1 cellular context compared by ENCODE assay signal in the genomic region with DNA sequence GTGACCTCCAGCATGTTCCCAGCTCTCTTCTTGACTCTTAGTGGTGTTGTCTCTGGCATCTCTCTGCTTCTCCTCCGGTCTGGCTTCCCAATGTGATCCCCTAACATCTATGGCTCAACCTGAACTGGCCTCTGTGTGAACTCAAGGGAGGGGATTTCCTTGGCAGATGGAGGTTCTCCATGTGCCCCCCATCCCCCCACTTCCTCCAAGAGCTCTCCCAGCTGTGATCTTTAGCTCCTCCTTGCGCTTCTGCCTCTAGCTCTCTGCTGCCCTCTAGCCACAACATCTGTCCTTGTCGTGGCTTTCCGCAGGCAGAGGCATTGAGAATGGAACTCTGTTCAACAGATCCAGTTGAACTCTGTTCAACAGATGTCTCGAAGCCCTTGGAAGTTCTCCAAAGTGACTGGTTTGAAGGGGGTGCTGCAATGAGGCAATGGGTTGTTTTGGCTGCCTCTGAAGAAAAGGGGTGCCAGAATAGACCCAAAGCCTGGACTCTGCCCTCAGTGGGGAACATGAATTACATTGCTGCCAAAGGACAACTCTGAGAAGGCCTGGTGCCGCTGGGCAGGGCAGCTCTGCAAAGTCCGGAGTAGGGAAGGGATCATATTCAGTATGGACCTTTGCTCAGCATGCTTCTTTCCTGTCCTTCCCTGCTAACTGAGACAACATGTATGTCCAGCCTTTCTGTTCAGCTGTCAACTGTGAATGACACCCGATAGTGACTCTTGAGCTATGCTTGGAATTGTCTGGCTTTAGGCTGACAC.
TF ChIP-seq lines count a peak whose summit lies in the region.

No MANE protein-coding gene starts in this region.

TF ChIP-seq in HepG2, 621 proteins besides CTCF, POLR2A, EP300 and RAD21 (continued from another document):
- TF ChIP-seq, protein P1, sequence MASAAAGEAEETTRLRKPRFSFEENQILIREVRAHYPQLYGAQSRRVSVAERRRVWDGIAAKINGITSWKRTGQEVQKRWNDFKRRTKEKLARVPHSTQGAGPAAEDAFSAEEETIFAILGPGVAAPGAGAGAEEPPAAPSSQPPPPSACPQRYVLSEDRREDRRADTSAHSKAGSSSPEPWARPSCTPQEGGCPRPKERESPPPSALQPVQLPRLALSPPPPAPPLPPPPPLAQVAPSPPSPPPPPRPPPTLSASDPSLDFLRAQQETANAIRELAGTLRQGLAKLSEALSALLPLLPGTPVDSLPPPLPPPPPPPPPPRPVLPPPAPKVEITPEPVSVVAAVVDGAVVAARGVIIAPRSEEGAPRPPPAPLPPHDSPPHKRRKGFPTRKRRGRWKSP (CRISPR knock-in tag; IDR thresholded peaks at IDR 0.05) = no peak
- TF ChIP-seq MZF1 (CRISPR knock-in tag; IDR thresholded peaks at IDR 0.05; ENCODE audit: borderline replicate concordance) (no peak), ZNF768 (CRISPR knock-in tag; IDR thresholded peaks at IDR 0.05) (no peak), ZNF496 (CRISPR knock-in tag; IDR thresholded peaks at IDR 0.05; ENCODE audit: insufficient replicate concordance) (no peak), SNRNP70 (IDR thresholded peaks at IDR 0.05; ENCODE audit: low read depth, low read length) (no peak), HMG20B (CRISPR knock-in tag; conservative IDR thresholded peaks at IDR 0.05) (0 out of 2 replicates have a peak, but pooled peaks have one; percentile 45), ZNF292 (CRISPR knock-in tag; IDR thresholded peaks at IDR 0.05; ENCODE audit: borderline replicate concordance, low read depth) (no peak; the same call in 1 of the 2 replicates), ZNF343 (CRISPR knock-in tag; IDR thresholded peaks at IDR 0.05) (no peak), MED13 (CRISPR knock-in tag; IDR thresholded peaks at IDR 0.05) (no peak), ZNF776 (CRISPR knock-in tag; IDR thresholded peaks at IDR 0.05) (no peak), ZNF777 (CRISPR knock-in tag; IDR thresholded peaks at IDR 0.05) (0 out of 2 replicates have a peak, but pooled peaks have one; percentile 38), TCF7L2 (IDR thresholded peaks at IDR 0.05; ENCODE audit: low read depth, low read length) (no peak), TCF12 (IDR thresholded peaks at IDR 0.05) (no peak), TCF12 (CRISPR knock-in tag; IDR thresholded peaks at IDR 0.05) (no peak), ZNF350 (CRISPR knock-in tag; IDR thresholded peaks at IDR 0.05; ENCODE audit: borderline replicate concordance, low read depth) (peak; percentile 68; the same call in 1 of the 2 replicates), ZNF484 (CRISPR knock-in tag; IDR thresholded peaks at IDR 0.05; ENCODE audit: borderline replicate concordance, low read depth) (no peak), CBX2 (IDR thresholded peaks at IDR 0.05; ENCODE audit: low read depth, low read length) (no peak), CBX2 (CRISPR knock-in tag; IDR thresholded peaks at IDR 0.05; ENCODE audit: low read depth) (no peak), TAF1 (CRISPR knock-in tag; IDR thresholded peaks at IDR 0.05) (0 out of 2 replicates have a peak, but pooled peaks have one; percentile 33), ZNF124 (CRISPR knock-in tag; IDR thresholded peaks at IDR 0.05) (no peak), TBL1XR1 (IDR thresholded peaks at IDR 0.05; ENCODE audit: borderline replicate concordance, low read length, partially characterized antibody) (no peak), ERF (CRISPR knock-in tag; IDR thresholded peaks at IDR 0.05) (peak; percentile 81)
- TF ChIP-seq, protein P2, sequence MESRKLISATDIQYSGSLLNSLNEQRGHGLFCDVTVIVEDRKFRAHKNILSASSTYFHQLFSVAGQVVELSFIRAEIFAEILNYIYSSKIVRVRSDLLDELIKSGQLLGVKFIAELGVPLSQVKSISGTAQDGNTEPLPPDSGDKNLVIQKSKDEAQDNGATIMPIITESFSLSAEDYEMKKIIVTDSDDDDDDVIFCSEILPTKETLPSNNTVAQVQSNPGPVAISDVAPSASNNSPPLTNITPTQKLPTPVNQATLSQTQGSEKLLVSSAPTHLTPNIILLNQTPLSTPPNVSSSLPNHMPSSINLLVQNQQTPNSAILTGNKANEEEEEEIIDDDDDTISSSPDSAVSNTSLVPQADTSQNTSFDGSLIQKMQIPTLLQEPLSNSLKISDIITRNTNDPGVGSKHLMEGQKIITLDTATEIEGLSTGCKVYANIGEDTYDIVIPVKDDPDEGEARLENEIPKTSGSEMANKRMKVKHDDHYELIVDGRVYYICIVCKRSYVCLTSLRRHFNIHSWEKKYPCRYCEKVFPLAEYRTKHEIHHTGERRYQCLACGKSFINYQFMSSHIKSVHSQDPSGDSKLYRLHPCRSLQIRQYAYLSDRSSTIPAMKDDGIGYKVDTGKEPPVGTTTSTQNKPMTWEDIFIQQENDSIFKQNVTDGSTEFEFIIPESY (CRISPR knock-in tag; IDR thresholded peaks at IDR 0.05) = no peak; the same call in 1 of the 2 replicates
- TF ChIP-seq, protein P3, sequence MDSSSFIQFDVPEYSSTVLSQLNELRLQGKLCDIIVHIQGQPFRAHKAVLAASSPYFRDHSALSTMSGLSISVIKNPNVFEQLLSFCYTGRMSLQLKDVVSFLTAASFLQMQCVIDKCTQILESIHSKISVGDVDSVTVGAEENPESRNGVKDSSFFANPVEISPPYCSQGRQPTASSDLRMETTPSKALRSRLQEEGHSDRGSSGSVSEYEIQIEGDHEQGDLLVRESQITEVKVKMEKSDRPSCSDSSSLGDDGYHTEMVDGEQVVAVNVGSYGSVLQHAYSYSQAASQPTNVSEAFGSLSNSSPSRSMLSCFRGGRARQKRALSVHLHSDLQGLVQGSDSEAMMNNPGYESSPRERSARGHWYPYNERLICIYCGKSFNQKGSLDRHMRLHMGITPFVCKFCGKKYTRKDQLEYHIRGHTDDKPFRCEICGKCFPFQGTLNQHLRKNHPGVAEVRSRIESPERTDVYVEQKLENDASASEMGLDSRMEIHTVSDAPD (CRISPR knock-in tag; IDR thresholded peaks at IDR 0.05) = no peak
- TF ChIP-seq, protein P4, sequence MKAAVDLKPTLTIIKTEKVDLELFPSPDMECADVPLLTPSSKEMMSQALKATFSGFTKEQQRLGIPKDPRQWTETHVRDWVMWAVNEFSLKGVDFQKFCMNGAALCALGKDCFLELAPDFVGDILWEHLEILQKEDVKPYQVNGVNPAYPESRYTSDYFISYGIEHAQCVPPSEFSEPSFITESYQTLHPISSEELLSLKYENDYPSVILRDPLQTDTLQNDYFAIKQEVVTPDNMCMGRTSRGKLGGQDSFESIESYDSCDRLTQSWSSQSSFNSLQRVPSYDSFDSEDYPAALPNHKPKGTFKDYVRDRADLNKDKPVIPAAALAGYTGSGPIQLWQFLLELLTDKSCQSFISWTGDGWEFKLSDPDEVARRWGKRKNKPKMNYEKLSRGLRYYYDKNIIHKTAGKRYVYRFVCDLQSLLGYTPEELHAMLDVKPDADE (CRISPR knock-in tag; IDR thresholded peaks at IDR 0.05) = no peak
- TF ChIP-seq, protein P5, sequence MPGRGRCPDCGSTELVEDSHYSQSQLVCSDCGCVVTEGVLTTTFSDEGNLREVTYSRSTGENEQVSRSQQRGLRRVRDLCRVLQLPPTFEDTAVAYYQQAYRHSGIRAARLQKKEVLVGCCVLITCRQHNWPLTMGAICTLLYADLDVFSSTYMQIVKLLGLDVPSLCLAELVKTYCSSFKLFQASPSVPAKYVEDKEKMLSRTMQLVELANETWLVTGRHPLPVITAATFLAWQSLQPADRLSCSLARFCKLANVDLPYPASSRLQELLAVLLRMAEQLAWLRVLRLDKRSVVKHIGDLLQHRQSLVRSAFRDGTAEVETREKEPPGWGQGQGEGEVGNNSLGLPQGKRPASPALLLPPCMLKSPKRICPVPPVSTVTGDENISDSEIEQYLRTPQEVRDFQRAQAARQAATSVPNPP (CRISPR knock-in tag; IDR thresholded peaks at IDR 0.05) = no peak
- TF ChIP-seq, protein P6, sequence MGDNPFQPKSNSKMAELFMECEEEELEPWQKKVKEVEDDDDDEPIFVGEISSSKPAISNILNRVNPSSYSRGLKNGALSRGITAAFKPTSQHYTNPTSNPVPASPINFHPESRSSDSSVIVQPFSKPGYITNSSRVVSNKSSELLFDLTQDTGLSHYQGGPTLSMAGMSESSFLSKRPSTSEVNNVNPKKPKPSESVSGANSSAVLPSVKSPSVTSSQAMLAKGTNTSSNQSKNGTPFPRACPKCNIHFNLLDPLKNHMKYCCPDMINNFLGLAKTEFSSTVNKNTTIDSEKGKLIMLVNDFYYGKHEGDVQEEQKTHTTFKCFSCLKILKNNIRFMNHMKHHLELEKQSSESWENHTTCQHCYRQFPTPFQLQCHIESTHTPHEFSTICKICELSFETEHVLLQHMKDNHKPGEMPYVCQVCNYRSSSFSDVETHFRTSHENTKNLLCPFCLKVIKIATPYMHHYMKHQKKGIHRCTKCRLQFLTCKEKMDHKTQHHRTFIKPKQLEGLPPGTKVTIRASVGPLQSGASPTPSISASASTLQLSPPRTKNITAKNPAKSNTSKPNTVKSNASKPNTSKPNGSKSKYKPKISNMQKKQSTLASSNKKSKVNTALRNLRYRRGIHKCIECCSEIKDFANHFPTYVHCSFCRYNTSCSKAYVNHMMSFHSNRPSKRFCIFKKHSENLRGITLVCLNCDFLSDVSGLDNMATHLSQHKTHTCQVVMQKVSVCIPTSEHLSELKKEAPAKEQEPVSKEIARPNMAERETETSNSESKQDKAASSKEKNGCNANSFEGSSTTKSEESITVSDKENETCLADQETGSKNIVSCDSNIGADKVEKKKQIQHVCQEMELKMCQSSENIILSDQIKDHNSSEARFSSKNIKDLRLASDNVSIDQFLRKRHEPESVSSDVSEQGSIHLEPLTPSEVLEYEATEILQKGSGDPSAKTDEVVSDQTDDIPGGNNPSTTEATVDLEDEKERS (CRISPR knock-in tag; IDR thresholded peaks at IDR 0.05) = no peak
